In genomic region chr17:49230636-49231562, GRCh38 we compare ENCODE assay signal across 8 cellular contexts. TPM values are rescaled to one million over a fixed set of nuclear protein-coding genes. Genes with fewer than 3 reads are reported as not detected.
DNase-seq lines count a peak whose midpoint lies in the region; ATAC-seq, FAIRE-seq and TF ChIP-seq lines count a peak whose summit lies in the region.

A gene with protein sequence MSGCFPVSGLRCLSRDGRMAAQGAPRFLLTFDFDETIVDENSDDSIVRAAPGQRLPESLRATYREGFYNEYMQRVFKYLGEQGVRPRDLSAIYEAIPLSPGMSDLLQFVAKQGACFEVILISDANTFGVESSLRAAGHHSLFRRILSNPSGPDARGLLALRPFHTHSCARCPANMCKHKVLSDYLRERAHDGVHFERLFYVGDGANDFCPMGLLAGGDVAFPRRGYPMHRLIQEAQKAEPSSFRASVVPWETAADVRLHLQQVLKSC (minus strand): TSS chr17:49230787. CDS start chr17:49226691, 4,096 bp downstream.

- no peak within 1 kb of the TSS for H3K27ac ChIP-seq in RWPE2 (ENCODE audit: poor library complexity, severe bottlenecking)
- no peak within 1 kb of the TSS for H3K27ac ChIP-seq in foreskin keratinocyte
- no peak within 1 kb of the TSS for H3K27ac ChIP-seq in stomach smooth muscle (ENCODE audit: low read length)

- no peaks in the 10 kb centered on the region for H3K36me3 ChIP-seq in RWPE2 (ENCODE audit: low read depth)
- H3K36me3 ChIP-seq in neuron (ENCODE audit: insufficient read depth, low read length): no peaks in the 10 kb centered on the region
- no peaks in the 10 kb centered on the region for H3K36me3 ChIP-seq in stomach smooth muscle (ENCODE audit: control insufficient read depth in 2 of 2, insufficient read depth in 2 of 2, low read length in 2 of 2)

- TF ChIP-seq CTCF in D721Med (IDR thresholded peaks at IDR 0.05; ENCODE audit: insufficient read depth, missing control alignments) (no peak), RWPE2 (IDR thresholded peaks at IDR 0.05; ENCODE audit: poor library complexity, severe bottlenecking) (no peak), foreskin keratinocyte (conservative IDR thresholded peaks at IDR 0.05) (no peak)

- no peak for TF ChIP-seq EP300 in Ishikawa (IDR thresholded peaks at IDR 0.05; ENCODE audit: borderline replicate concordance)

- H2AFZ ChIP-seq in neuron (ENCODE audit: low read depth, low read length): peak within 1 kb of the TSS; percentile 64

- no peak for TF ChIP-seq RAD21 in Ishikawa (IDR thresholded peaks at IDR 0.05; ENCODE audit: low read depth)

- FAIRE-seq in D721Med (lab: Jason Lieb, UNC): no peak

- H3K9ac ChIP-seq in stomach smooth muscle (ENCODE audit: low read length in 2 of 2): peak within 1 kb of the TSS; percentile 31 to 55

- peak within 1 kb of the TSS; percentile 39 for H3K4me3 ChIP-seq in RWPE2 (ENCODE audit: severe bottlenecking)
- H3K4me3 ChIP-seq in neuron (ENCODE audit: low read length): peak within 1 kb of the TSS; percentile 54
- H3K4me3 ChIP-seq in stomach smooth muscle (ENCODE audit: low read length in 2 of 2): peak within 1 kb of the TSS; percentile 77 to 87

- H3K27me3 ChIP-seq in RWPE2 (ENCODE audit: insufficient read depth, poor library complexity, severe bottlenecking) (peaks cover 10% of the 10 kb centered on the region), foreskin keratinocyte (peaks cover 54% of the 10 kb centered on the region), neuron (ENCODE audit: insufficient read depth, low read length) (peaks cover 44% of the 10 kb centered on the region), stomach smooth muscle (ENCODE audit: control insufficient read depth in 1 of 2, insufficient read depth in 2 of 2, low read length in 2 of 2) (peaks cover 10 to 26% of the 10 kb centered on the region in 2 donors)

- DNase-seq in D721Med (ENCODE audit: insufficient read length, low spot score) (peak; percentile 95), RWPE2 (ENCODE audit: low spot score) (peak; percentile 82), foreskin keratinocyte (peak; percentile 24 to 51)
- peak; percentile 94 for DNase-seq in activated effector memory CD4-positive, alpha-beta T cell treated with anti-CD3 and anti-CD28 coated beads, Interleukin-2, amount 50 U/mL, for 16 hours

- H3K4me1 ChIP-seq in RWPE2 (ENCODE audit: insufficient read depth, poor library complexity, severe bottlenecking) (no peaks in the 10 kb centered on the region), foreskin keratinocyte (no peaks in the 10 kb centered on the region), neuron (ENCODE audit: insufficient read depth, low read length) (peaks cover 9% of the 10 kb centered on the region), stomach smooth muscle (ENCODE audit: control insufficient read depth, insufficient read depth, low read length) (peaks cover 15% of the 10 kb centered on the region)

- ATAC-seq in GM21528 (IDR thresholded peaks at IDR 0.05; ENCODE audit: low FRiP score, unreplicated experiment): peak; percentile 85
- peak; percentile 91 for ATAC-seq in RWPE2 (ENCODE audit: low read depth)
- ATAC-seq in foreskin keratinocyte: peak; percentile 87

- H3K9me3 ChIP-seq in RWPE2 (ENCODE audit: severe bottlenecking): no peaks in the 10 kb centered on the region
- H3K9me3 ChIP-seq in neuron (ENCODE audit: low read length): no peaks in the 10 kb centered on the region
- no peaks in the 10 kb centered on the region for H3K9me3 ChIP-seq in stomach smooth muscle (ENCODE audit: control insufficient read depth in 2 of 2, low read length in 2 of 2)

TF ChIP-seq in Ishikawa, 13 proteins besides CTCF, POLR2A, EP300 and RAD21:
- no peak for TF ChIP-seq FOXM1 (IDR thresholded peaks at IDR 0.05; ENCODE audit: borderline replicate concordance, low read depth)
- TF ChIP-seq EGR1 (IDR thresholded peaks at IDR 0.05): no peak
- peak; percentile 10; the same call in 1 of the 2 replicates for TF ChIP-seq ZBTB7A (IDR thresholded peaks at IDR 0.05; ENCODE audit: low read depth)
- peak; percentile 57 for TF ChIP-seq CREB1 (IDR thresholded peaks at IDR 0.05; ENCODE audit: low read depth)
- TF ChIP-seq MAX (IDR thresholded peaks at IDR 0.05): no peak; the same call in 1 of the 2 replicates
- no peak for TF ChIP-seq USF1 (IDR thresholded peaks at IDR 0.05)
- no peak for TF ChIP-seq TCF12 (IDR thresholded peaks at IDR 0.05; ENCODE audit: low read depth)
- no peak for TF ChIP-seq TEAD4 (IDR thresholded peaks at IDR 0.05)
- TF ChIP-seq NFIC (IDR thresholded peaks at IDR 0.05): no peak
- no peak for TF ChIP-seq CEBPB (IDR thresholded peaks at IDR 0.05)
- peak; percentile 36; the same call in 1 of the 2 replicates for TF ChIP-seq TAF1 (IDR thresholded peaks at IDR 0.05; ENCODE audit: low read depth)
- TF ChIP-seq YY1 (IDR thresholded peaks at IDR 0.05; ENCODE audit: low read depth): peak; percentile 26; the same call in 1 of the 2 replicates
- TF ChIP-seq REST (IDR thresholded peaks at IDR 0.05; ENCODE audit: low read depth): no peak

RNA-seq across cellular contexts. Expression of the gene that starts here (rescaled TPM):
- total RNA-seq in foreskin keratinocyte: 0.11 and 0.31 TPM in 2 replicates
- polyA plus RNA-seq in foreskin keratinocyte: 0.17 and 0.20 TPM in 2 replicates

Comparison
In these comparisons a context has a peak if more than half of its experiments do, and no peak if none do; other contexts are left out.
1. Peak in DNase-seq and ATAC-seq in foreskin keratinocyte; RNA of the gene not detected or under 1 TPM.
2. DNase-seq: peak in every context shown above with its lines; median percentile 95 in D721Med; 94 in activated effector memory CD4-positive, alpha-beta T cell treated with anti-CD3 and anti-CD28 coated beads, Interleukin-2, amount 50 U/mL, for 16 hours; 82 in RWPE2; 38 in foreskin keratinocyte.